Comparison of ENCODE assay signal across 8 cellular contexts in genomic region chr9:96567203-96567700, GRCh38. TPM values are rescaled to one million over a fixed set of nuclear protein-coding genes. Genes with fewer than 3 reads are reported as not detected.
DNase-seq lines count a peak whose midpoint lies in the region; ATAC-seq, FAIRE-seq and TF ChIP-seq lines count a peak whose summit lies in the region.

No MANE protein-coding gene starts in this region.

- H2BK12ac ChIP-seq in H1 (ENCODE audit: low read depth, low read length), result no peak overlapping the region

- H2BK120ac ChIP-seq in H1 (replicated peaks; ENCODE audit: low read depth, low read length), result no peak overlapping the region

- no peak overlapping the region for H3K23ac ChIP-seq in H1 (ENCODE audit: insufficient read length)

- H2BK5ac ChIP-seq in H1 (ENCODE audit: low read depth, low read length), result peak overlapping the region; percentile 26; the same call in 1 of the 2 replicates

- no peak overlapping the region for H4K5ac ChIP-seq in H1 (ENCODE audit: insufficient read length, low read depth, low read length)

- POLR2A ChIA-PET in H1 (lab: Charles Lee; ENCODE audit: partially characterized antibody), result interaction anchor here (1.2 to 1.7 kb wide), 2 partner anchors 11 to 87 kb away, joined by 3 to 4 read pairs; partner anchors contain the start of gene PRXL2C

- TF ChIP-seq CTCF in OCI-LY3 (IDR thresholded peaks at IDR 0.05; ENCODE audit: low read depth, low read length) (no peak), H1 (IDR thresholded peaks at IDR 0.05; ENCODE audit: control extremely low read depth in 1 of 3, insufficient read depth in 1 of 3, low read depth in 1 of 3, low read length in 3 of 3) (no peak)

- DNase-seq in SHP77 (lab: John Stamatoyannopoulos, UW) (peak; percentile 31 to 40), SHP77 treated with DMSO at 0.1 percent for 48 hours (lab: John Stamatoyannopoulos, UW) (no peak), H1 (ENCODE audit: low read depth in 1 of 2, low spot score in 2 of 2) (peak in 1 of 2 experiments; percentile 13), COR-L47 (lab: John Stamatoyannopoulos, UW) (no peak), NCI-H187 treated with DMSO at 0.1 percent for 48 hours (lab: John Stamatoyannopoulos, UW) (no peak)

- H3K14ac ChIP-seq in H1 (ENCODE audit: insufficient read length), result no peak overlapping the region

- no peak for TF ChIP-seq RAD21 in H1 (IDR thresholded peaks at IDR 0.05 in 1 of 2, conservative IDR thresholded peaks at IDR 0.05 in 1 of 2; ENCODE audit: low read depth in 2 of 2, low read length in 2 of 2)

- peaks cover 3% of the 10 kb centered on the region; the same call in 1 of the 2 replicates for H3K23me2 ChIP-seq in H1 (ENCODE audit: low read depth, low read length)

- H3K36me3 ChIP-seq in OCI-LY3 (replicated peaks; ENCODE audit: low read depth, low read length) (no peaks in the 10 kb centered on the region), H1 (ENCODE audit: control insufficient read depth in 2 of 4, insufficient read depth in 4 of 4, low read length in 3 of 4) (no peaks in the 10 kb centered on the region), muscle layer of colon (ENCODE audit: insufficient read depth, low read length) (peaks cover 10% of the 10 kb centered on the region)

- peak overlapping the region; percentile 68; the same call in 1 of the 2 replicates for H3K18ac ChIP-seq in H1 (ENCODE audit: extremely low read depth, low read length)

- FAIRE-seq in H1 (lab: Jason Lieb, UNC), result no peak

- peaks cover 15% of the 10 kb centered on the region for H3K4me1 ChIP-seq in OCI-LY3 (ENCODE audit: low read length)
- H3K4me1 ChIP-seq in H1 (replicated peaks in 1 of 4; ENCODE audit: control insufficient read depth in 3 of 4, insufficient read depth in 4 of 4, low read length in 3 of 4), result peaks cover 0 to 7% (median 0%) of the 10 kb centered on the region in 4 experiments; a peak in 4 of 7 replicates
- H3K4me1 ChIP-seq in muscle layer of colon (ENCODE audit: insufficient read depth, low read length), result peaks cover 3% of the 10 kb centered on the region

- H3K4me3 ChIP-seq in OCI-LY3 (ENCODE audit: low read length), result peak overlapping the region; percentile 93
- peak overlapping the region; percentile 58 to 88 (median 61) for H3K4me3 ChIP-seq in H1 (ENCODE audit: extremely low read depth in 1 of 4, insufficient read depth in 2 of 4, low read depth in 3 of 4, low read length in 4 of 4)
- H3K4me3 ChIP-seq in muscle layer of colon (ENCODE audit: low read depth in 1 of 2, low read length in 2 of 2), result peak overlapping the region; percentile 80 to 99

- no peak overlapping the region for H4K91ac ChIP-seq in H1 (replicated peaks; ENCODE audit: insufficient read length, low read length)

- H3K56ac ChIP-seq in H1 (replicated peaks; ENCODE audit: insufficient read length, low read depth, low read length), result no peak overlapping the region

- no peak overlapping the region for H4K8ac ChIP-seq in H1 (ENCODE audit: extremely low read depth, insufficient read depth, low read length)

- WGBS in H1 (ENCODE audit: extremely low coverage in 1 of 2, insufficient coverage in 1 of 2, insufficient read length in 1 of 2, insufficient replicate concordance in 2 of 2, low coverage in 1 of 2, low lambda C conversion rate in 2 of 2, missing lambda C conversion rate in 1 of 2), 2 experiments, result 7% methylated on average over 19 of the region's 20 CpGs; no CpG with 5 or more reads in 1 of the 2 experiments

- H3K4me2 ChIP-seq in OCI-LY3 (ENCODE audit: low read length) (peak overlapping the region; percentile 75), H1 (ENCODE audit: insufficient read depth in 1 of 2, low read depth in 2 of 2, low read length in 2 of 2) (peak overlapping the region; percentile 71 to 73)

- peak; percentile 42 for ATAC-seq in HG02610 (IDR thresholded peaks at IDR 0.05; ENCODE audit: unreplicated experiment)

- H3K79me2 ChIP-seq in OCI-LY3 (ENCODE audit: low read length), result no peaks in the 10 kb centered on the region
- H3K79me2 ChIP-seq in H1 (ENCODE audit: control insufficient read depth in 1 of 2, insufficient read depth in 2 of 2, low read length in 2 of 2), result peaks cover 3 to 36% of the 10 kb centered on the region in 2 experiments; a peak in 2 of 4 replicates

- TF ChIP-seq POLR2A in H1 (IDR thresholded peaks at IDR 0.05; ENCODE audit: control extremely low read depth in 1 of 2, low read depth in 2 of 2, low read length in 2 of 2), result no peak

- H3K9ac ChIP-seq in OCI-LY3 (ENCODE audit: low read length), result peak overlapping the region; percentile 94
- peak overlapping the region in 2 of 4 experiments; percentile 16 to 34; a peak in 3 of 7 replicates for H3K9ac ChIP-seq in H1 (replicated peaks in 1 of 4; ENCODE audit: extremely low read depth in 1 of 4, low read depth in 3 of 4, low read length in 3 of 4)
- peak overlapping the region; percentile 66 for H3K9ac ChIP-seq in muscle layer of colon (ENCODE audit: low read length)

- peak overlapping the region; percentile 50 for H3K27ac ChIP-seq in OCI-LY3 (ENCODE audit: low read length)
- H3K27ac ChIP-seq in H1 (ENCODE audit: low read depth, low read length), result no peak overlapping the region; the same call in 1 of the 2 replicates
- peak overlapping the region; percentile 77 for H3K27ac ChIP-seq in muscle layer of colon (ENCODE audit: low read depth, low read length)

- H4K20me1 ChIP-seq in OCI-LY3 (ENCODE audit: insufficient read depth, low read length), result no peaks in the 10 kb centered on the region
- H4K20me1 ChIP-seq in H1 (replicated peaks in 1 of 2; ENCODE audit: control insufficient read depth in 1 of 2, insufficient read depth in 2 of 2, low read length in 2 of 2), result peaks cover 2 to 9% of the 10 kb centered on the region in 2 experiments

- H3K4ac ChIP-seq in H1 (replicated peaks; ENCODE audit: insufficient read length, low read depth, low read length), result no peak overlapping the region

- no peak overlapping the region for H2BK20ac ChIP-seq in H1 (ENCODE audit: low read length)

- no peaks in the 10 kb centered on the region for H3K9me3 ChIP-seq in OCI-LY3 (ENCODE audit: insufficient read depth, low read length)
- no peaks in the 10 kb centered on the region for H3K9me3 ChIP-seq in H1 (ENCODE audit: insufficient read depth in 2 of 2, low read depth in 1 of 2, low read length in 1 of 2)
- H3K9me3 ChIP-seq in muscle layer of colon (ENCODE audit: low read length), result no peaks in the 10 kb centered on the region

- H2AFZ ChIP-seq in OCI-LY3 (ENCODE audit: low read depth, low read length) (peak overlapping the region; percentile 98), H1 (ENCODE audit: low read length) (no peak overlapping the region)

- TF ChIP-seq EP300 in H1 (IDR thresholded peaks at IDR 0.05; ENCODE audit: borderline replicate concordance in 1 of 2, low read depth in 2 of 2, low read length in 2 of 2), result no peak

- CTCF ChIA-PET in H1 (lab: Charles Lee; ENCODE audit: partially characterized antibody), result interaction anchor here (0.6 to 1.9 kb wide), 11 partner anchors 11 to 242 kb away, joined by 3 to 7 read pairs (median 4); no protein-coding TSS in a partner anchor

- no peak overlapping the region for H2AK5ac ChIP-seq in H1 (ENCODE audit: low read depth, low read length)

- H3K27me3 ChIP-seq in OCI-LY3 (ENCODE audit: low read depth, low read length), result no peaks in the 10 kb centered on the region
- no peaks in the 10 kb centered on the region for H3K27me3 ChIP-seq in H1 (replicated peaks in 1 of 4; ENCODE audit: control insufficient read depth in 3 of 4, extremely low read depth in 1 of 4, insufficient read depth in 3 of 4, low read length in 3 of 4)
- H3K27me3 ChIP-seq in muscle layer of colon (ENCODE audit: control insufficient read depth in 1 of 2, insufficient read depth in 2 of 2, low read length in 2 of 2), result no peaks in the 10 kb centered on the region

- H3K79me1 ChIP-seq in H1 (ENCODE audit: low read depth, low read length), result no peaks in the 10 kb centered on the region

- H2BK15ac ChIP-seq in H1 (ENCODE audit: low read length), result no peak overlapping the region

TF ChIP-seq in H1, 55 proteins besides CTCF, POLR2A, EP300 and RAD21:
- TF ChIP-seq PHF8 (conservative IDR thresholded peaks at IDR 0.05; ENCODE audit: low read depth, low read length) (no peak), HDAC2 (IDR thresholded peaks at IDR 0.05; ENCODE audit: borderline replicate concordance in 1 of 2, low read depth in 2 of 2, low read length in 2 of 2) (0 out of 4 replicates have a peak, but pooled peaks of 1 of the 2 experiments have one; percentile 19), SAP30 (IDR thresholded peaks at IDR 0.05; ENCODE audit: insufficient read depth, insufficient replicate concordance, low read length) (peak; percentile 4), ASH2L (IDR thresholded peaks at IDR 0.05; ENCODE audit: low read length) (peak; percentile 74)
TF ChIP-seq in H1: peak in this region for 3.

RNA-seq across cellular contexts. Expression of gene CDC14B, which starts 52.4 kb away (rescaled TPM):
- 43.7 and 44.6 TPM in 2 replicates for total RNA-seq in H1 (2021; fragmentation: NEBNext Ultra II Directional; extraction: Animal tissue kit (Norgen Biotek cat#: 25700))
- polyA plus RNA-seq in H1 (2011; rRNA removed), result 12.7 and 17.2 TPM in 2 replicates
- 16.5 TPM for polyA plus RNA-seq in H1 (2011; cell fraction: cytosol; rRNA removed)
- 23.6 TPM for polyA plus RNA-seq in H1 (2011; cell fraction: nucleus; rRNA removed)
- 20.9 to 29.1 TPM (median 22.0 TPM) in 4 replicates for polyA plus RNA-seq in H1 (2012, experiment 1 of 2)
- 3.3 TPM for polyA plus RNA-seq in H1 (2012, experiment 2 of 2)
- polyA plus RNA-seq in H1 (2013, experiment 1 of 2), result 26.4 TPM
- polyA plus RNA-seq in H1 (2013, experiment 2 of 2), result 26.0 TPM
- 45.3 and 63.8 TPM in 2 replicates for polyA minus RNA-seq in H1 (2011; rRNA and poly(A)+ RNA removed)
- 20.8 TPM for polyA minus RNA-seq in H1 (2011; cell fraction: cytosol; rRNA and poly(A)+ RNA removed)
- polyA minus RNA-seq in H1 (2011; cell fraction: nucleus; rRNA and poly(A)+ RNA removed), result 73.7 TPM

Comparison
In these comparisons a context has a peak if more than half of its experiments do, and no peak if none do; other contexts are left out.
1. DNase-seq: peak in SHP77 (2 of 2); none in SHP77 treated with DMSO at 0.1 percent for 48 hours (single experiment), COR-L47 (single experiment) and NCI-H187 treated with DMSO at 0.1 percent for 48 hours (single experiment).
2. Peak in every context shown above with its lines, with median percentiles within 50 percentile points of each other: H3K4me3 ChIP-seq.